15 cellular contexts compared by ENCODE assay signal in genomic region chr12:130663510-130663909, GRCh38. TPM values are rescaled to one million over a fixed set of nuclear protein-coding genes. Genes with fewer than 3 reads are reported as not detected.
DNase-seq lines count a peak whose midpoint lies in the region; ATAC-seq, FAIRE-seq and TF ChIP-seq lines count a peak whose summit lies in the region.
"Had no signal": no experiment of that assay in that cellular context is flagged by ENCODE, and none has a peak within 500 bp of the region (broad histone marks: within the 10 kb centered on the region; RNA-seq: fewer than 3 reads in every experiment).

No MANE protein-coding gene starts in this region.

- CTCF ChIA-PET in K562 (lab: Yijun Ruan, JAX; ENCODE audit: low intra/inter-chr PET ratio), result no interaction called here

- FAIRE-seq in K562 (lab: Jason Lieb, UNC), result no peak

- H3K9ac ChIP-seq in K562 (ENCODE audit: insufficient read depth in 1 of 2, low read depth in 2 of 2, low read length in 2 of 2), result no peak overlapping the region

- H3K4me1 ChIP-seq in cardiac muscle cell (ENCODE audit: low read depth) (peaks cover 20% of the 10 kb centered on the region), K562 (replicated peaks in 1 of 2; ENCODE audit: control insufficient read depth in 2 of 2, insufficient read depth in 2 of 2, low read length in 2 of 2) (no peaks in the 10 kb centered on the region; a peak in 1 of 5 replicates), left lung (no peaks in the 10 kb centered on the region)

- no peak for TF ChIP-seq CTCF in cardiac muscle cell (IDR thresholded peaks at IDR 0.05; ENCODE audit: low read depth, low read length)
- no peak for TF ChIP-seq CTCF in K562 (IDR thresholded peaks at IDR 0.05 in 2 of 3, conservative IDR thresholded peaks at IDR 0.05 in 1 of 3; ENCODE audit: insufficient read depth in 2 of 3, low read depth in 1 of 3, low read length in 3 of 3)
- TF ChIP-seq CTCF in type B pancreatic cell (conservative IDR thresholded peaks at IDR 0.05), result no peak
- TF ChIP-seq CTCF in left lung (IDR thresholded peaks at IDR 0.05), result no peak

- no peaks in the 10 kb centered on the region for H4K20me1 ChIP-seq in K562 (replicated peaks; ENCODE audit: control insufficient read depth, insufficient read depth, low read length)

- no peak for TF ChIP-seq EP300 in K562 (IDR thresholded peaks at IDR 0.05; ENCODE audit: low read length)

- H3K36me3 ChIP-seq in cardiac muscle cell, result no peaks in the 10 kb centered on the region
- H3K36me3 ChIP-seq in K562 (ENCODE audit: control insufficient read depth, insufficient read depth, low read length), result no peaks in the 10 kb centered on the region
- H3K36me3 ChIP-seq in left lung, result no peaks in the 10 kb centered on the region

- H3K27ac ChIP-seq in cardiac muscle cell (peak overlapping the region; percentile 70), K562 (ENCODE audit: extremely low read depth, low read depth, low read length) (no peak overlapping the region), left lung (no peak overlapping the region)
- H3K27ac ChIP-seq: C4-2B, HL-60 had no signal

- no TSS peak for BruUV-seq in K562 (replicated peaks; lab: Mats Ljungman, UMichigan)

- H3K27me3 ChIP-seq in cardiac muscle cell (no peaks in the 10 kb centered on the region), K562 (ENCODE audit: control insufficient read depth in 2 of 2, insufficient read depth in 2 of 2, low read length in 2 of 2) (peaks cover 6 to 47% of the 10 kb centered on the region in 2 experiments; a peak in 4 of 5 replicates), left lung (no peaks in the 10 kb centered on the region)

- WGBS in K562 (ENCODE audit: insufficient coverage, low coverage, missing lambda C conversion rate), result 0% methylated on average over 6 of the region's 6 CpGs

- no peak overlapping the region for H2AFZ ChIP-seq in K562 (ENCODE audit: low read depth, low read length)

- POLR2A ChIA-PET in K562 (lab: Yijun Ruan, JAX), result no interaction called here

- H3K9me3 ChIP-seq in cardiac muscle cell (ENCODE audit: low read depth) (no peaks in the 10 kb centered on the region), K562 (replicated peaks; ENCODE audit: control insufficient read depth, insufficient read depth, low read depth, low read length) (no peaks in the 10 kb centered on the region), left lung (peaks cover 0 to 12% of the 10 kb centered on the region in 2 donors)

- H3K27ac Mint-ChIP-seq in type B pancreatic cell, result peak overlapping the region; percentile 20
- no peak overlapping the region for H3K27ac Mint-ChIP-seq in activated T-helper 1 cell treated with anti-CD3 and anti-CD28 coated beads, Interleukin-12 subunit alpha, Interleukin-12 subunit beta, Interleukin-2, Interleukin-4 antibody, amounts not matched to agents 30 ng/mL and 10 ng/mL and 1 ng/mL, durations not matched to agents 14 hours and 24 hours and 36 hours
- H3K27ac Mint-ChIP-seq: CD4-positive, alpha-beta memory T cell; H9 had no signal

- no peak overlapping the region for H3K4me3 ChIP-seq in cardiac muscle cell
- no peak overlapping the region for H3K4me3 ChIP-seq in K562
- no peak overlapping the region for H3K4me3 ChIP-seq in left lung

- H3K9me3 Mint-ChIP-seq in type B pancreatic cell, result peaks cover 10% of the 10 kb centered on the region
- peaks cover 4% of the 10 kb centered on the region for H3K9me3 Mint-ChIP-seq in activated T-helper 1 cell treated with anti-CD3 and anti-CD28 coated beads, Interleukin-12 subunit alpha, Interleukin-12 subunit beta, Interleukin-2, Interleukin-4 antibody, amounts not matched to agents 30 ng/mL and 10 ng/mL and 1 ng/mL, durations not matched to agents 14 hours and 24 hours and 36 hours

- no peak for TF ChIP-seq POLR2A in K562 (conservative IDR thresholded peaks at IDR 0.05)

- TF ChIP-seq RAD21 in K562 (CRISPR knock-in tag; conservative IDR thresholded peaks at IDR 0.05 in 1 of 2, IDR thresholded peaks at IDR 0.05 in 1 of 2), result no peak

- no peaks in the 10 kb centered on the region for H3K9me1 ChIP-seq in K562 (ENCODE audit: control insufficient read depth, insufficient read depth, low read length)

- H3K4me1 Mint-ChIP-seq in type B pancreatic cell (ENCODE audit: unreplicated experiment), result peaks cover 24% of the 10 kb centered on the region
- no peaks in the 10 kb centered on the region for H3K4me1 Mint-ChIP-seq in activated T-helper 1 cell treated with anti-CD3 and anti-CD28 coated beads, Interleukin-12 subunit alpha, Interleukin-12 subunit beta, Interleukin-2, Interleukin-4 antibody, amounts not matched to agents 30 ng/mL and 10 ng/mL and 1 ng/mL, durations not matched to agents 14 hours and 24 hours and 36 hours (ENCODE audit: low read depth)

- no peaks in the 10 kb centered on the region for H3K36me3 Mint-ChIP-seq in type B pancreatic cell
- no peaks in the 10 kb centered on the region for H3K36me3 Mint-ChIP-seq in activated T-helper 1 cell treated with anti-CD3 and anti-CD28 coated beads, Interleukin-12 subunit alpha, Interleukin-12 subunit beta, Interleukin-2, Interleukin-4 antibody, amounts not matched to agents 30 ng/mL and 10 ng/mL and 1 ng/mL, durations not matched to agents 14 hours and 24 hours and 36 hours (ENCODE audit: low read depth)
- H3K36me3 Mint-ChIP-seq: CD4-positive, alpha-beta memory T cell had no signal

- H3K79me2 ChIP-seq in K562 (ENCODE audit: control insufficient read depth, insufficient read depth, low read length), result no peaks in the 10 kb centered on the region

- ATAC-seq in left cardiac atrium (no peak), K562 (no peak), left lung (no peak)

- DNase-seq in cardiac muscle cell (ENCODE audit: low read depth in 1 of 2, low spot score in 1 of 2) (no peak), left cardiac atrium (no peak), KBM-7 (peak; percentile 5), K562 (ENCODE audit: extremely low read depth in 1 of 4, low spot score in 3 of 4) (no peak), type B pancreatic cell (ENCODE audit: extremely low spot score, unreplicated experiment) (no peak), left lung (no peak), GM19240 (ENCODE audit: insufficient read length, low spot score) (no peak)
- DNase-seq in activated T-helper 1 cell treated with anti-CD3 and anti-CD28 coated beads, Interleukin-12 subunit alpha, Interleukin-12 subunit beta, Interleukin-2, Interleukin-4 antibody, amounts not matched to agents 30 ng/mL and 10 ng/mL and 1 ng/mL, durations not matched to agents 14 hours and 24 hours and 36 hours (ENCODE audit: low spot score), result no peak
- DNase-seq: 8988T; CD4-positive, alpha-beta memory T cell; DMS79; GOT3; H9 had no signal

- H3K27me3 Mint-ChIP-seq in type B pancreatic cell, result no peaks in the 10 kb centered on the region
- no peaks in the 10 kb centered on the region for H3K27me3 Mint-ChIP-seq in activated T-helper 1 cell treated with anti-CD3 and anti-CD28 coated beads, Interleukin-12 subunit alpha, Interleukin-12 subunit beta, Interleukin-2, Interleukin-4 antibody, amounts not matched to agents 30 ng/mL and 10 ng/mL and 1 ng/mL, durations not matched to agents 14 hours and 24 hours and 36 hours (ENCODE audit: insufficient read depth)

- no peak overlapping the region for H3K4me3 Mint-ChIP-seq in type B pancreatic cell
- H3K4me3 Mint-ChIP-seq in activated T-helper 1 cell treated with anti-CD3 and anti-CD28 coated beads, Interleukin-12 subunit alpha, Interleukin-12 subunit beta, Interleukin-2, Interleukin-4 antibody, amounts not matched to agents 30 ng/mL and 10 ng/mL and 1 ng/mL, durations not matched to agents 14 hours and 24 hours and 36 hours, result no peak overlapping the region
- H3K4me3 Mint-ChIP-seq: CD4-positive, alpha-beta memory T cell; H9 had no signal

- intact Hi-C loops in left cardiac atrium (cut with DNase I), result no loop called here
- intact Hi-C loops in K562 (cut with micrococcal nuclease), result loop anchor here (5.0 kb wide), 1 partner anchor 84 kb away; no protein-coding TSS in a partner anchor
- intact Hi-C loops in left lung (cut with DNase I), result no loop called here
- intact Hi-C loops in activated T-helper 1 cell treated with anti-CD3 and anti-CD28 coated beads, Interleukin-12 subunit alpha, Interleukin-12 subunit beta, Interleukin-2, Interleukin-4 antibody, amounts not matched to agents 30 ng/mL and 10 ng/mL and 1 ng/mL, durations not matched to agents 14 hours and 24 hours and 36 hours (cut with micrococcal nuclease), result no loop called here

- in situ Hi-C loops in KBM-7 (cut with MboI; ENCODE audit: low pct_unique_long_range_greater_than_20kb, low sequenced_read_pairs), result no loop called here
- in situ Hi-C loops in K562 (cut with MboI), result no loop called here

- no peak overlapping the region for H3K4me2 ChIP-seq in K562 (ENCODE audit: insufficient read depth, low read length)

TF ChIP-seq in K562, 482 proteins besides CTCF, POLR2A, EP300 and RAD21 (continues in another document):
- no peak for TF ChIP-seq SMARCA4 (IDR thresholded peaks at IDR 0.05)
- no peak for TF ChIP-seq DACH1 (IDR thresholded peaks at IDR 0.05; ENCODE audit: partially characterized antibody)
- TF ChIP-seq MTA2 (IDR thresholded peaks at IDR 0.05; ENCODE audit: low read depth), result no peak
- 0 out of 2 replicates have a peak, but pooled peaks have one; percentile 13 for TF ChIP-seq ZNF316 (IDR thresholded peaks at IDR 0.05)

RNA-seq across cellular contexts. Expression of gene RIMBP2, which starts 52.6 kb away (rescaled TPM):
- 2.4 and 10.5 TPM in 2 replicates for total RNA-seq in cardiac muscle cell
- polyA plus RNA-seq in cardiac muscle cell, result 2.6 and 8.3 TPM in 2 replicates
- total RNA-seq in left cardiac atrium, result under 1 TPM; 0.31 to 0.44 TPM
- not detected in 2 replicates for total RNA-seq in K562 (2011; cell fraction: chromatin; rRNA removed; ENCODE audit: low replicate concordance)
- total RNA-seq in K562 (2011; cell fraction: nucleolus; rRNA removed), result not detected in 2 replicates
- total RNA-seq in K562 (2011; cell fraction: nucleoplasm; rRNA removed), result not detected in 2 replicates
- not detected in 2 replicates for total RNA-seq in K562 (2014; rRNA removed)
- not detected in 2 replicates for total RNA-seq in K562 (2014; rRNA removed; fragmentation: Illumina TruSeq; extraction: Trizol)
- total RNA-seq in K562 (2015; rRNA removed; fragmentation: Illumina TruSeq; extraction: Trizol), result not detected in 2 replicates
- not detected in 2 replicates for total RNA-seq in K562 (2021)
- polyA plus RNA-seq in K562 (2011; rRNA removed), result not detected in 2 replicates
- not detected in 2 replicates for polyA plus RNA-seq in K562 (2011; cell fraction: cytosol; rRNA removed)
- not detected in 2 replicates for polyA plus RNA-seq in K562 (2011; cell fraction: nucleus; rRNA removed)
- polyA plus RNA-seq in K562 (2012), result 0.04 TPM in 1 of 2 replicates, not detected in the other
- polyA plus RNA-seq in K562 (2014; fragmentation: Illumina TruSeq; extraction: Trizol), result not detected in 2 replicates
- polyA plus RNA-seq in K562 (2014; fragmentation: Nextera tagmentation; extraction: Ambion mirVana), result not detected
- polyA plus RNA-seq in K562 (2014; rRNA removed), result not detected in 2 replicates
- polyA minus RNA-seq in K562 (2011; rRNA and poly(A)+ RNA removed), result not detected in 2 replicates
- polyA minus RNA-seq in K562 (2011; cell fraction: cytosol; rRNA and poly(A)+ RNA removed), result not detected in 2 replicates
- polyA minus RNA-seq in K562 (2011; cell fraction: nucleus; rRNA and poly(A)+ RNA removed), result not detected in 2 replicates
- 23.7 and 35.6 TPM in 2 replicates for total RNA-seq in type B pancreatic cell (ENCODE audit: low replicate concordance)
- under 1 TPM; 0.42 to 0.58 TPM for total RNA-seq in left lung
- 0.29 TPM in 1 of 2 replicates, not detected in the other for total RNA-seq in activated T-helper 1 cell treated with anti-CD3 and anti-CD28 coated beads, Interleukin-12 subunit alpha, Interleukin-12 subunit beta, Interleukin-2, Interleukin-4 antibody, amounts not matched to agents 30 ng/mL and 10 ng/mL and 1 ng/mL, durations not matched to agents 14 hours and 24 hours and 36 hours
- polyA plus RNA-seq: CD4-positive, alpha-beta memory T cell had no signal
